23 cellular contexts compared by ENCODE assay signal in the genomic region with DNA sequence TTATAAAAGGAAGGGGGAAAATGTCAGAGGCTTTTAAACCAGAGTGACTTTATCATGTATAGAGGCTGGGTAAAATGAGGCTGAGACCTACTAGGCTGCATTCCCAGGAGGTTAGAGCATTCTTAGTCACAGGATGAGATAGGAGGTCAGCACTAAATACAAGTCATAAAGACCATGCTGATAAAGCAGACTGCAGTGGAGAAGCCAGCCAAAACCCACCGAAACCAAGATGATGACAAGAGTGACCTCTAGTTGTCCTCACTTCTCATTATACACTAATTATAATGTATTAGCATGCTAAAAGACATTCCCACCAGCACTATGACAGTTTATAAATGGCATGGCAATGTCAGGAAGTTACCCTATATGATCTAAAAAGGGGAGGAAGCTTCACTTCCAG.
"Had no signal": no experiment of that assay in that cellular context is flagged by ENCODE, and none has a peak within 500 bp of the region (broad histone marks: within the 10 kb centered on the region; RNA-seq: fewer than 3 reads in every experiment).

No MANE protein-coding gene starts in this region.

- H3K27ac ChIP-seq: adrenal gland, breast epithelium, KMS-11, PC-9 had no signal

- ATAC-seq: activated CD4-positive, CD25-positive, alpha-beta regulatory T cell treated with anti-CD3 and anti-CD28 coated beads, Interleukin-2, amount 50 U/mL, for 24 hours; activated CD8-positive, alpha-beta T cell treated with anti-CD3 and anti-CD28 coated beads for 36 hours had no signal

- H3K27me3 ChIP-seq: breast epithelium had no signal

- H3K36me3 ChIP-seq: adrenal gland, breast epithelium had no signal

- H3K9ac ChIP-seq: KMS-11 had no signal

- DNase-seq: activated CD4-positive, alpha-beta T cell treated with anti-CD3 and anti-CD28 coated beads for 4 hours; activated CD8-positive, alpha-beta memory T cell treated with anti-CD3 and anti-CD28 coated beads, Interleukin-2, amount 50 U/mL, for 4 hours; activated CD8-positive, alpha-beta T cell treated with anti-CD3 and anti-CD28 coated beads for 36 hours; activated naive CD4-positive, alpha-beta T cell treated with anti-CD3 and anti-CD28 coated beads, Interleukin-2, amount 50 U/mL, for 16 hours; activated naive CD8-positive, alpha-beta T cell treated with anti-CD3 and anti-CD28 coated beads, Interleukin-2, amount 10 ng/mL, durations not matched to agents 7 days and 5 days; adrenal gland; anterior cingulate cortex; central memory CD4-positive, alpha-beta T cell; MV-4-11; NCI-H1092 treated with DMSO at 0.1 percent for 48 hours; NCI-H1417 treated with DMSO at 0.1 percent for 48 hours; NCI-H1694; NCI-H2029; NCI-H2107; NCI-H2171 treated with DMSO at 0.1 percent for 48 hours; NCI-H226; NCI-H526; NCI-H774; PC-9; SHP77 treated with DMSO at 0.1 percent for 48 hours had no signal

- H3K9me3 ChIP-seq: adrenal gland, breast epithelium had no signal

- H3K4me2 ChIP-seq: KMS-11, PC-9 had no signal

- H3K4me1 ChIP-seq: breast epithelium had no signal

- H3K4me3 ChIP-seq: adrenal gland, breast epithelium, PC-9 had no signal
